In genomic region chr13:97259787-97260641, GRCh38 we compare ENCODE assay signal across 8 cellular contexts. TPM values are rescaled to one million over a fixed set of nuclear protein-coding genes. Genes with fewer than 3 reads are reported as not detected.
A peak's percentile ranks its signal among the peaks of the same experiment; 100 is the strongest.
DNase-seq lines count a peak whose midpoint lies in the region; ATAC-seq, FAIRE-seq and TF ChIP-seq lines count a peak whose summit lies in the region.

No MANE protein-coding gene starts in this region.

- no peaks in the 10 kb centered on the region for H3K9me3 ChIP-seq in CD4-positive, CD25-positive, alpha-beta regulatory T cell (ENCODE audit: control insufficient read depth in 2 of 2, low read length in 2 of 2)
- H3K9me3 ChIP-seq in Panc1 (ENCODE audit: control insufficient read depth, insufficient read depth, low read depth, low read length): no peaks in the 10 kb centered on the region
- no peaks in the 10 kb centered on the region for H3K9me3 ChIP-seq in endothelial cell of umbilical vein (replicated peaks; ENCODE audit: control insufficient read depth, insufficient read depth, low read length)

- no peak overlapping the region for H3K27ac ChIP-seq in CD4-positive, CD25-positive, alpha-beta regulatory T cell (ENCODE audit: insufficient read depth, low read length, poor library complexity, severe bottlenecking)
- H3K27ac ChIP-seq in Panc1 (ENCODE audit: low read length) (peak overlapping the region; percentile 100), endothelial cell of umbilical vein (ENCODE audit: insufficient read depth, low read depth, low read length) (peak overlapping the region; percentile 98)

- H3K27me3 ChIP-seq in CD4-positive, CD25-positive, alpha-beta regulatory T cell (ENCODE audit: control insufficient read depth, insufficient read depth, low read length): no peaks in the 10 kb centered on the region
- no peaks in the 10 kb centered on the region for H3K27me3 ChIP-seq in Panc1 (ENCODE audit: control insufficient read depth, insufficient read depth, low read length)
- H3K27me3 ChIP-seq in endothelial cell of umbilical vein (ENCODE audit: control insufficient read depth in 2 of 2, insufficient read depth in 2 of 2, low read length in 2 of 2): no peaks in the 10 kb centered on the region

- ATAC-seq in CD4-positive, CD25-positive, alpha-beta regulatory T cell (ENCODE audit: low read depth in 2 of 2): no peak
- ATAC-seq in Panc1 (peak; percentile 39), naive B cell (ENCODE audit: low read depth in 2 of 2) (no peak), GM21423 (IDR thresholded peaks at IDR 0.05; ENCODE audit: unreplicated experiment) (no peak), HG03280 (IDR thresholded peaks at IDR 0.05; ENCODE audit: unreplicated experiment) (no peak)

- peak overlapping the region; percentile 91 for H3K9ac ChIP-seq in endothelial cell of umbilical vein (replicated peaks; ENCODE audit: extremely low read depth, insufficient read depth, low read length)

- DNase-seq in CD4-positive, CD25-positive, alpha-beta regulatory T cell: no peak
- DNase-seq in Panc1 (ENCODE audit: low read depth, low spot score) (no peak), endothelial cell of umbilical vein (ENCODE audit: low read depth, low spot score) (peak; percentile 91), naive B cell (no peak), GM13977 (ENCODE audit: low spot score) (no peak), GM19240 (ENCODE audit: insufficient read length, low spot score) (no peak)

- peaks cover 42 to 80% (median 66%) of the 10 kb centered on the region in 4 donors for H3K4me1 Mint-ChIP-seq in CD4-positive, CD25-positive, alpha-beta regulatory T cell
- H3K4me1 Mint-ChIP-seq in naive B cell: peaks cover 51 to 70% (median 70%) of the 10 kb centered on the region in 3 donors

- no peak for TF ChIP-seq CTCF in Panc1 (IDR thresholded peaks at IDR 0.05)
- no peak for TF ChIP-seq CTCF in endothelial cell of umbilical vein (IDR thresholded peaks at IDR 0.05; ENCODE audit: extremely low read depth in 1 of 2, insufficient read depth in 1 of 2, low read depth in 1 of 2, low read length in 2 of 2)
- no peak for TF ChIP-seq CTCF in GM13977 (IDR thresholded peaks at IDR 0.05; ENCODE audit: extremely low read depth, insufficient read depth, missing control alignments)

- H3K27me3 Mint-ChIP-seq in CD4-positive, CD25-positive, alpha-beta regulatory T cell: no peaks in the 10 kb centered on the region
- no peaks in the 10 kb centered on the region for H3K27me3 Mint-ChIP-seq in naive B cell

- in situ Hi-C loops in Panc1 (cut with HindIII; ENCODE audit: low pct_unique_long_range_greater_than_20kb, low sequenced_read_pairs): no loop called here
- in situ Hi-C loops in GM13977 (cut with MboI; ENCODE audit: low pct_unique_long_range_greater_than_20kb, low sequenced_read_pairs, unreplicated experiment): no loop called here

- intact Hi-C loops in Panc1 (cut with micrococcal nuclease; ENCODE audit: unreplicated experiment) (loop anchor here (5.0 kb wide), 1 partner anchor 38 kb away; the partner anchor contains the start of gene MBNL2), endothelial cell of umbilical vein (cut with micrococcal nuclease) (loop anchor here (1.0 to 2.0 kb wide), 2 partner anchors 15 to 75 kb away; no protein-coding TSS in a partner anchor)

- peaks cover 30% of the 10 kb centered on the region for H3K36me3 Mint-ChIP-seq in CD4-positive, CD25-positive, alpha-beta regulatory T cell
- peaks cover 0 to 12% of the 10 kb centered on the region in 2 donors for H3K36me3 Mint-ChIP-seq in naive B cell

- H3K4me2 ChIP-seq in endothelial cell of umbilical vein (ENCODE audit: insufficient read depth, low read length): peak overlapping the region; percentile 68

- H2AFZ ChIP-seq in endothelial cell of umbilical vein (ENCODE audit: low read depth, low read length): no peak overlapping the region

- BruUV-seq in Panc1 (replicated peaks; lab: Mats Ljungman, UMichigan) (TSS peak; percentile 63), endothelial cell of umbilical vein (replicated peaks; lab: Mats Ljungman, UMichigan) (TSS peak; percentile 7)

- no peaks in the 10 kb centered on the region for H4K20me1 ChIP-seq in endothelial cell of umbilical vein (replicated peaks; ENCODE audit: control insufficient read depth, extremely low read depth, insufficient read depth, low read length)

- peak; percentile 49 for FAIRE-seq in endothelial cell of umbilical vein (lab: Jason Lieb, UNC)

- H3K4me1 ChIP-seq in CD4-positive, CD25-positive, alpha-beta regulatory T cell (ENCODE audit: control insufficient read depth, insufficient read depth, low read length, poor library complexity, severe bottlenecking): peaks cover 33% of the 10 kb centered on the region
- H3K4me1 ChIP-seq in Panc1 (ENCODE audit: control insufficient read depth, insufficient read depth, low read length) (peaks cover 94% of the 10 kb centered on the region), endothelial cell of umbilical vein (ENCODE audit: control insufficient read depth, extremely low read depth, insufficient read depth, low read length) (peaks cover 74% of the 10 kb centered on the region)

- no peak overlapping the region for H3K4me3 Mint-ChIP-seq in CD4-positive, CD25-positive, alpha-beta regulatory T cell
- H3K4me3 Mint-ChIP-seq in naive B cell: peak overlapping the region in 1 of 8 donors; percentile 66

- peaks cover 0 to 2% (median 0%) of the 10 kb centered on the region in 7 donors for H3K9me3 Mint-ChIP-seq in CD4-positive, CD25-positive, alpha-beta regulatory T cell
- H3K9me3 Mint-ChIP-seq in naive B cell: no peaks in the 10 kb centered on the region

- peak overlapping the region; percentile 26 to 63 (median 40) for H3K27ac Mint-ChIP-seq in CD4-positive, CD25-positive, alpha-beta regulatory T cell
- H3K27ac Mint-ChIP-seq in naive B cell: peak overlapping the region in 4 of 6 donors; percentile 26 to 86 (median 46)

- peaks cover 69% of the 10 kb centered on the region for H3K79me2 ChIP-seq in endothelial cell of umbilical vein (ENCODE audit: control insufficient read depth, insufficient read depth, low read length)

- CTCF ChIA-PET in Panc1 (lab: Charles Lee) (no interaction called here), endothelial cell of umbilical vein (lab: Charles Lee) (interaction anchor here (0.8 to 2.6 kb wide), 9 partner anchors 9 to 150 kb away, joined by 3 to 9 read pairs (median 3); no protein-coding TSS in a partner anchor)

- H3K4me3 ChIP-seq in CD4-positive, CD25-positive, alpha-beta regulatory T cell (ENCODE audit: low read depth, low read length): no peak overlapping the region
- H3K4me3 ChIP-seq in Panc1 (ENCODE audit: low read depth in 2 of 2, low read length in 2 of 2) (no peak overlapping the region), endothelial cell of umbilical vein (replicated peaks in 1 of 3; ENCODE audit: insufficient read depth in 1 of 3, low read depth in 1 of 3, low read length in 3 of 3) (no peak overlapping the region)

- dilution Hi-C loops in endothelial cell of umbilical vein (cut with MboI; ENCODE audit: extremely low pct_ligation_motif_present, low sequenced_read_pairs): no loop called here

- no peak for TF ChIP-seq POLR2A in endothelial cell of umbilical vein (IDR thresholded peaks at IDR 0.05; ENCODE audit: low read depth, low read length)

- POLR2A ChIA-PET in Panc1 (lab: Charles Lee): interaction anchor here (0.5 to 0.6 kb wide), 2 partner anchors 19 to 223 kb away, joined by 3 to 4 read pairs; no protein-coding TSS in a partner anchor
- POLR2A ChIA-PET in endothelial cell of umbilical vein (lab: Charles Lee): interaction anchor here (1.0 to 1.9 kb wide), 3 partner anchors 15 to 33 kb away, joined by 3 to 4 read pairs (median 3); no protein-coding TSS in a partner anchor

- H3K36me3 ChIP-seq in CD4-positive, CD25-positive, alpha-beta regulatory T cell (ENCODE audit: control insufficient read depth, insufficient read depth, low read length): no peaks in the 10 kb centered on the region
- H3K36me3 ChIP-seq in Panc1 (ENCODE audit: control insufficient read depth, insufficient read depth, low read length) (peaks cover 3% of the 10 kb centered on the region), endothelial cell of umbilical vein (ENCODE audit: control insufficient read depth in 2 of 2, extremely low read depth in 1 of 2, insufficient read depth in 2 of 2, low read length in 2 of 2) (no peaks in the 10 kb centered on the region)

- H3K9me1 ChIP-seq in endothelial cell of umbilical vein (replicated peaks; ENCODE audit: control insufficient read depth, extremely low read depth, insufficient read depth, low read length): no peaks in the 10 kb centered on the region

TF ChIP-seq in endothelial cell of umbilical vein, 7 proteins besides CTCF, POLR2A, EP300 and RAD21:
- TF ChIP-seq EZH2 (IDR thresholded peaks at IDR 0.05; ENCODE audit: borderline replicate concordance, low read depth, low read length, severe bottlenecking) (no peak), JUN (IDR thresholded peaks at IDR 0.05; ENCODE audit: borderline replicate concordance, insufficient read depth, insufficient read length, low read depth) (peak; percentile 97), MYC (IDR thresholded peaks at IDR 0.05; ENCODE audit: low read depth, low read length) (no peak), POLR2AphosphoS5 (IDR thresholded peaks at IDR 0.05; ENCODE audit: insufficient read depth, low read depth, low read length) (peak; percentile 65), GATA2 (IDR thresholded peaks at IDR 0.05; ENCODE audit: insufficient read depth, insufficient read length, low read depth, low read length) (peak; percentile 86), FOS (IDR thresholded peaks at IDR 0.05; ENCODE audit: borderline replicate concordance, insufficient read depth, low read length) (peak; percentile 85)

RNA-seq across cellular contexts. Expression of gene MBNL2, which starts 37.9 kb away (rescaled TPM):
- total RNA-seq in CD4-positive, CD25-positive, alpha-beta regulatory T cell: 37.2 TPM
- polyA plus RNA-seq in CD4-positive, CD25-positive, alpha-beta regulatory T cell: 10 to 100 TPM; 15.6 to 18.5 (median 16.7) TPM
- total RNA-seq in Panc1 (2021; ENCODE audit: unreplicated experiment) (103 TPM), endothelial cell of umbilical vein (75.6 and 76.5 TPM in 2 replicates)
- polyA plus RNA-seq in Panc1 (2012; ENCODE audit: insufficient read length): 42.3 TPM
- polyA plus RNA-seq in endothelial cell of umbilical vein (23.2 and 32.9 TPM in 2 replicates), naive B cell (ENCODE audit: low read depth in 6 of 6) (10 to 100 TPM; 18.2 to 36.1 (median 21.3) TPM)
- 28.8 and 30.4 TPM in 2 replicates for polyA plus RNA-seq in endothelial cell of umbilical vein (2011; cell fraction: cytosol; rRNA removed)
- polyA plus RNA-seq in endothelial cell of umbilical vein (2011; cell fraction: nucleus; rRNA removed): 49.5 and 54.3 TPM in 2 replicates
- 57.3 and 67.5 TPM in 2 replicates for polyA plus RNA-seq in endothelial cell of umbilical vein (2012)
- polyA minus RNA-seq in endothelial cell of umbilical vein: 99.8 and 107 TPM in 2 replicates
- polyA minus RNA-seq in endothelial cell of umbilical vein (2011; cell fraction: cytosol; rRNA and poly(A)+ RNA removed): 27.8 TPM
- 148 and 189 TPM in 2 replicates for polyA minus RNA-seq in endothelial cell of umbilical vein (2011; cell fraction: nucleus; rRNA and poly(A)+ RNA removed)
